9 cellular contexts compared by ENCODE assay signal in genomic region chr1:244460195-244460594, GRCh38. TPM values are rescaled to one million over a fixed set of nuclear protein-coding genes. Genes with fewer than 3 reads are reported as not detected.
DNase-seq lines count a peak whose midpoint lies in the region; ATAC-seq and TF ChIP-seq lines count a peak whose summit lies in the region.
"Had no signal": no experiment of that assay in that cellular context is flagged by ENCODE, and none has a peak within 500 bp of the region (broad histone marks: within the 10 kb centered on the region; RNA-seq: fewer than 3 reads in every experiment).

No MANE protein-coding gene starts in this region.

- H3K36me3 Mint-ChIP-seq in activated CD4-positive, alpha-beta T cell treated with anti-CD3 and anti-CD28 coated beads, Interleukin-2, amount 10 ng/mL, durations not matched to agents 24 days and 14 days (ENCODE audit: low read depth): peaks cover 8% of the 10 kb centered on the region
- H3K36me3 Mint-ChIP-seq in central memory CD8-positive, alpha-beta T cell (ENCODE audit: insufficient read depth): no peaks in the 10 kb centered on the region
- H3K36me3 Mint-ChIP-seq in stimulated activated naive CD8-positive, alpha-beta T cell treated with anti-CD3 and anti-CD28 coated beads, Interleukin-15, Interleukin-2, amounts not matched to agents 100 ng/mL and 50 ng/mL, for 24 hours (ENCODE audit: low read depth): peaks cover 16% of the 10 kb centered on the region

- peaks cover 14% of the 10 kb centered on the region for H3K4me1 Mint-ChIP-seq in activated CD4-positive, alpha-beta T cell treated with anti-CD3 and anti-CD28 coated beads, Interleukin-2, amount 10 ng/mL, durations not matched to agents 24 days and 14 days
- peaks cover 14% of the 10 kb centered on the region for H3K4me1 Mint-ChIP-seq in central memory CD8-positive, alpha-beta T cell
- H3K4me1 Mint-ChIP-seq in stimulated activated naive CD8-positive, alpha-beta T cell treated with anti-CD3 and anti-CD28 coated beads, Interleukin-15, Interleukin-2, amounts not matched to agents 100 ng/mL and 50 ng/mL, for 24 hours (ENCODE audit: low read depth): peaks cover 21% of the 10 kb centered on the region

- H3K27ac Mint-ChIP-seq in activated CD4-positive, alpha-beta T cell treated with anti-CD3 and anti-CD28 coated beads, Interleukin-2, amount 10 ng/mL, durations not matched to agents 24 days and 14 days: peak overlapping the region; percentile 60
- no peak overlapping the region for H3K27ac Mint-ChIP-seq in central memory CD8-positive, alpha-beta T cell (ENCODE audit: low read depth)
- peak overlapping the region; percentile 28 for H3K27ac Mint-ChIP-seq in stimulated activated naive CD8-positive, alpha-beta T cell treated with anti-CD3 and anti-CD28 coated beads, Interleukin-15, Interleukin-2, amounts not matched to agents 100 ng/mL and 50 ng/mL, for 24 hours

- no peak for TF ChIP-seq CTCF in WERI-Rb-1 (IDR thresholded peaks at IDR 0.05; ENCODE audit: low read depth, low read length)

- peaks cover 2% of the 10 kb centered on the region for H3K27me3 Mint-ChIP-seq in activated CD4-positive, alpha-beta T cell treated with anti-CD3 and anti-CD28 coated beads, Interleukin-2, amount 10 ng/mL, durations not matched to agents 24 days and 14 days
- no peaks in the 10 kb centered on the region for H3K27me3 Mint-ChIP-seq in central memory CD8-positive, alpha-beta T cell
- H3K27me3 Mint-ChIP-seq in stimulated activated naive CD8-positive, alpha-beta T cell treated with anti-CD3 and anti-CD28 coated beads, Interleukin-15, Interleukin-2, amounts not matched to agents 100 ng/mL and 50 ng/mL, for 24 hours: no peaks in the 10 kb centered on the region

- H3K4me3 ChIP-seq in WERI-Rb-1 (ENCODE audit: low read depth, low read length): no peak overlapping the region

- no peaks in the 10 kb centered on the region for H3K36me3 ChIP-seq in WERI-Rb-1

- H3K27me3 ChIP-seq in WERI-Rb-1 (ENCODE audit: insufficient read depth, low read depth, severe bottlenecking): no peaks in the 10 kb centered on the region

- H3K9me3 Mint-ChIP-seq in activated CD4-positive, alpha-beta T cell treated with anti-CD3 and anti-CD28 coated beads, Interleukin-2, amount 10 ng/mL, durations not matched to agents 24 days and 14 days: peaks cover 13% of the 10 kb centered on the region
- no peaks in the 10 kb centered on the region for H3K9me3 Mint-ChIP-seq in central memory CD8-positive, alpha-beta T cell
- peaks cover 4% of the 10 kb centered on the region for H3K9me3 Mint-ChIP-seq in stimulated activated naive CD8-positive, alpha-beta T cell treated with anti-CD3 and anti-CD28 coated beads, Interleukin-15, Interleukin-2, amounts not matched to agents 100 ng/mL and 50 ng/mL, for 24 hours

- no peaks in the 10 kb centered on the region for H3K9me3 ChIP-seq in WERI-Rb-1 (ENCODE audit: severe bottlenecking)

- H3K27ac ChIP-seq in WERI-Rb-1: no peak overlapping the region
- H3K27ac ChIP-seq: C4-2B had no signal

- peak; percentile 74 for DNase-seq in activated CD4-positive, alpha-beta T cell treated with anti-CD3 and anti-CD28 coated beads, Interleukin-2, amount 10 ng/mL, durations not matched to agents 24 days and 14 days
- DNase-seq in activated CD4-positive, alpha-beta T cell treated with anti-CD3 and anti-CD28 coated beads, Interleukin-2, amount 50 U/mL, for 1 hour: no peak
- DNase-seq in SHP77 (lab: John Stamatoyannopoulos, UW): peak; percentile 90 to 92
- no peak for DNase-seq in central memory CD8-positive, alpha-beta T cell (ENCODE audit: low spot score in 2 of 2)
- no peak for DNase-seq in WERI-Rb-1

- H3K4me3 Mint-ChIP-seq in activated CD4-positive, alpha-beta T cell treated with anti-CD3 and anti-CD28 coated beads, Interleukin-2, amount 10 ng/mL, durations not matched to agents 24 days and 14 days: peak overlapping the region; percentile 40
- peak overlapping the region; percentile 50 for H3K4me3 Mint-ChIP-seq in central memory CD8-positive, alpha-beta T cell
- H3K4me3 Mint-ChIP-seq in stimulated activated naive CD8-positive, alpha-beta T cell treated with anti-CD3 and anti-CD28 coated beads, Interleukin-15, Interleukin-2, amounts not matched to agents 100 ng/mL and 50 ng/mL, for 24 hours: peak overlapping the region; percentile 56

- ATAC-seq in central memory CD8-positive, alpha-beta T cell (replicated peaks; ENCODE audit: extremely low read depth, poor library complexity, severe bottlenecking): no peak
- ATAC-seq in HG02852 (IDR thresholded peaks at IDR 0.05; ENCODE audit: unreplicated experiment) (no peak), HG03432 (IDR thresholded peaks at IDR 0.05; ENCODE audit: unreplicated experiment) (no peak)

- intact Hi-C loops in activated CD4-positive, alpha-beta T cell treated with anti-CD3 and anti-CD28 coated beads, Interleukin-2, amount 10 ng/mL, durations not matched to agents 24 days and 14 days (cut with micrococcal nuclease): no loop called here

RNA-seq across cellular contexts. Expression of gene CATSPERE, which starts 0.9 kb away (rescaled TPM):
- total RNA-seq in activated CD4-positive, alpha-beta T cell treated with anti-CD3 and anti-CD28 coated beads, Interleukin-2, amount 10 ng/mL, durations not matched to agents 24 days and 14 days: 0.14 TPM in 1 of 2 replicates, not detected in the other

RNA-seq across cellular contexts. Expression of gene ADSS2, which starts 8.5 kb away (rescaled TPM):
- total RNA-seq in activated CD4-positive, alpha-beta T cell treated with anti-CD3 and anti-CD28 coated beads, Interleukin-2, amount 10 ng/mL, durations not matched to agents 24 days and 14 days: 74.6 and 77.1 TPM in 2 replicates

Comparison
In these comparisons a context has a peak if more than half of its experiments do, and no peak if none do; other contexts are left out.
1. DNase-seq: peak in activated CD4-positive, alpha-beta T cell treated with anti-CD3 and anti-CD28 coated beads, Interleukin-2, amount 10 ng/mL, durations not matched to agents 24 days and 14 days (single experiment) and SHP77 (2 of 2); none in activated CD4-positive, alpha-beta T cell treated with anti-CD3 and anti-CD28 coated beads, Interleukin-2, amount 50 U/mL, for 1 hour (single experiment), central memory CD8-positive, alpha-beta T cell (0 of 2) and WERI-Rb-1 (single experiment).
2. Peak in every context shown above with its lines, with median percentiles within 50 percentile points of each other: H3K4me3 Mint-ChIP-seq.